In the genomic region with DNA sequence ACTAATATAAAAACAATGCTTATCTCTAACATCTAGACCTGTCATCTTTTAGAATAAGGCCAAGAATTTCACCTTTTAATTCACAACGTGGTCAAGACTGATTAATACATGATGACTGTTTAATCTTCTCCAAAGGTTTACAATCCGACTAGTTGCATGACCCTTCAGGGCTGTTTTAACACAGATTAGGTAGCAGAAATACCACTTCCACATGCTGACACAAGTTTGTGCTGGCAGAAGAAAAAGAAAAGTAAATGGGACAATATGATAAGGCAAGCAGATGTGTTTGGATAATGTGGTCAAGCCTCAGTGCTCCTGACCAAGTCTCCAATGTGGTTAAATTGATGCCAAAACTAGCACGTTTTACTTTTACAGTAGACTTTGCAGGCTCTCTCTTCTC, we compare ENCODE assay signal across 1 cellular context.
TF ChIP-seq lines count a peak whose summit lies in the region.

No MANE protein-coding gene starts in this region.

TF ChIP-seq in HEK293, 187 proteins besides CTCF, POLR2A, EP300 and RAD21 (continued from another document and continues in another):
- TF ChIP-seq MEIS1 (CRISPR knock-in tag; IDR thresholded peaks at IDR 0.05; ENCODE audit: borderline replicate concordance) (no peak), ZSCAN16 (tag by site-specific recombination; IDR thresholded peaks at IDR 0.05) (no peak), ZNF571 (tag by site-specific recombination; IDR thresholded peaks at IDR 0.05) (no peak), ZNF530 (tag by site-specific recombination; IDR thresholded peaks at IDR 0.05; ENCODE audit: low read depth) (no peak), ZNF274 (IDR thresholded peaks at IDR 0.05; ENCODE audit: low read length) (no peak), ZNF274 (tag by site-specific recombination; IDR thresholded peaks at IDR 0.05; ENCODE audit: borderline replicate concordance) (no peak), ZNF747 (tag by site-specific recombination; IDR thresholded peaks at IDR 0.05) (no peak), HOXD13 (CRISPR knock-in tag; IDR thresholded peaks at IDR 0.05; ENCODE audit: borderline replicate concordance) (no peak), ZNF391 (tag by site-specific recombination; IDR thresholded peaks at IDR 0.05; ENCODE audit: borderline replicate concordance, low read depth) (no peak), ZNF521 (tag by site-specific recombination; IDR thresholded peaks at IDR 0.05) (no peak), YY2 (tag by site-specific recombination; IDR thresholded peaks at IDR 0.05) (no peak), ZFP37 (tag by site-specific recombination; IDR thresholded peaks at IDR 0.05) (no peak), ZNF184 (tag by site-specific recombination; IDR thresholded peaks at IDR 0.05) (no peak), ZNF654 (tag by site-specific recombination; IDR thresholded peaks at IDR 0.05; ENCODE audit: low read depth) (no peak), ZNF555 (tag by site-specific recombination; conservative IDR thresholded peaks at IDR 0.05) (no peak), GFI1B (tag by site-specific recombination; IDR thresholded peaks at IDR 0.05) (no peak), ZNF138 (tag by site-specific recombination; IDR thresholded peaks at IDR 0.05; ENCODE audit: borderline replicate concordance) (no peak), ZNF585B (tag by site-specific recombination; IDR thresholded peaks at IDR 0.05) (no peak), ZNF133 (tag by site-specific recombination; IDR thresholded peaks at IDR 0.05) (no peak), ZNF830 (tag by site-specific recombination; IDR thresholded peaks at IDR 0.05; ENCODE audit: low read depth) (no peak), ZNF623 (tag by site-specific recombination; IDR thresholded peaks at IDR 0.05) (no peak), KLF7 (tag by site-specific recombination; IDR thresholded peaks at IDR 0.05; ENCODE audit: borderline replicate concordance) (no peak), REPIN1 (tag by site-specific recombination; IDR thresholded peaks at IDR 0.05; ENCODE audit: low read depth) (no peak), ZNF416 (tag by site-specific recombination; IDR thresholded peaks at IDR 0.05) (no peak), ZNF843 (tag by site-specific recombination; IDR thresholded peaks at IDR 0.05) (peak; percentile 91), HOXA7 (CRISPR knock-in tag; IDR thresholded peaks at IDR 0.05; ENCODE audit: borderline replicate concordance) (no peak), ZFP3 (tag by site-specific recombination; IDR thresholded peaks at IDR 0.05; ENCODE audit: low read depth) (no peak), ZNF2 (tag by site-specific recombination; IDR thresholded peaks at IDR 0.05) (no peak), OVOL3 (tag by site-specific recombination; IDR thresholded peaks at IDR 0.05) (0 out of 2 replicates have a peak, but pooled peaks have one; percentile 58)
- TF ChIP-seq, protein P1, sequence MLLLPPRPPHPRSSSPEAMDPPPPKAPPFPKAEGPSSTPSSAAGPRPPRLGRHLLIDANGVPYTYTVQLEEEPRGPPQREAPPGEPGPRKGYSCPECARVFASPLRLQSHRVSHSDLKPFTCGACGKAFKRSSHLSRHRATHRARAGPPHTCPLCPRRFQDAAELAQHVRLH (tag by site-specific recombination; IDR thresholded peaks at IDR 0.05) = peak; percentile 75; the same call in 1 of the 2 replicates
- TF ChIP-seq, protein P2, sequence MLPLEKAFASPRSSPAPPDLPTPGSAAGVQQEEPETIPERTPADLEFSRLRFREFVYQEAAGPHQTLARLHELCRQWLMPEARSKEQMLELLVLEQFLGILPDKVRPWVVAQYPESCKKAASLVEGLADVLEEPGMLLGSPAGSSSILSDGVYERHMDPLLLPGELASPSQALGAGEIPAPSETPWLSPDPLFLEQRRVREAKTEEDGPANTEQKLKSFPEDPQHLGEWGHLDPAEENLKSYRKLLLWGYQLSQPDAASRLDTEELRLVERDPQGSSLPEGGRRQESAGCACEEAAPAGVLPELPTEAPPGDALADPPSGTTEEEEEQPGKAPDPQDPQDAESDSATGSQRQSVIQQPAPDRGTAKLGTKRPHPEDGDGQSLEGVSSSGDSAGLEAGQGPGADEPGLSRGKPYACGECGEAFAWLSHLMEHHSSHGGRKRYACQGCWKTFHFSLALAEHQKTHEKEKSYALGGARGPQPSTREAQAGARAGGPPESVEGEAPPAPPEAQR (tag by site-specific recombination; IDR thresholded peaks at IDR 0.05) = no peak
- TF ChIP-seq, protein P3, sequence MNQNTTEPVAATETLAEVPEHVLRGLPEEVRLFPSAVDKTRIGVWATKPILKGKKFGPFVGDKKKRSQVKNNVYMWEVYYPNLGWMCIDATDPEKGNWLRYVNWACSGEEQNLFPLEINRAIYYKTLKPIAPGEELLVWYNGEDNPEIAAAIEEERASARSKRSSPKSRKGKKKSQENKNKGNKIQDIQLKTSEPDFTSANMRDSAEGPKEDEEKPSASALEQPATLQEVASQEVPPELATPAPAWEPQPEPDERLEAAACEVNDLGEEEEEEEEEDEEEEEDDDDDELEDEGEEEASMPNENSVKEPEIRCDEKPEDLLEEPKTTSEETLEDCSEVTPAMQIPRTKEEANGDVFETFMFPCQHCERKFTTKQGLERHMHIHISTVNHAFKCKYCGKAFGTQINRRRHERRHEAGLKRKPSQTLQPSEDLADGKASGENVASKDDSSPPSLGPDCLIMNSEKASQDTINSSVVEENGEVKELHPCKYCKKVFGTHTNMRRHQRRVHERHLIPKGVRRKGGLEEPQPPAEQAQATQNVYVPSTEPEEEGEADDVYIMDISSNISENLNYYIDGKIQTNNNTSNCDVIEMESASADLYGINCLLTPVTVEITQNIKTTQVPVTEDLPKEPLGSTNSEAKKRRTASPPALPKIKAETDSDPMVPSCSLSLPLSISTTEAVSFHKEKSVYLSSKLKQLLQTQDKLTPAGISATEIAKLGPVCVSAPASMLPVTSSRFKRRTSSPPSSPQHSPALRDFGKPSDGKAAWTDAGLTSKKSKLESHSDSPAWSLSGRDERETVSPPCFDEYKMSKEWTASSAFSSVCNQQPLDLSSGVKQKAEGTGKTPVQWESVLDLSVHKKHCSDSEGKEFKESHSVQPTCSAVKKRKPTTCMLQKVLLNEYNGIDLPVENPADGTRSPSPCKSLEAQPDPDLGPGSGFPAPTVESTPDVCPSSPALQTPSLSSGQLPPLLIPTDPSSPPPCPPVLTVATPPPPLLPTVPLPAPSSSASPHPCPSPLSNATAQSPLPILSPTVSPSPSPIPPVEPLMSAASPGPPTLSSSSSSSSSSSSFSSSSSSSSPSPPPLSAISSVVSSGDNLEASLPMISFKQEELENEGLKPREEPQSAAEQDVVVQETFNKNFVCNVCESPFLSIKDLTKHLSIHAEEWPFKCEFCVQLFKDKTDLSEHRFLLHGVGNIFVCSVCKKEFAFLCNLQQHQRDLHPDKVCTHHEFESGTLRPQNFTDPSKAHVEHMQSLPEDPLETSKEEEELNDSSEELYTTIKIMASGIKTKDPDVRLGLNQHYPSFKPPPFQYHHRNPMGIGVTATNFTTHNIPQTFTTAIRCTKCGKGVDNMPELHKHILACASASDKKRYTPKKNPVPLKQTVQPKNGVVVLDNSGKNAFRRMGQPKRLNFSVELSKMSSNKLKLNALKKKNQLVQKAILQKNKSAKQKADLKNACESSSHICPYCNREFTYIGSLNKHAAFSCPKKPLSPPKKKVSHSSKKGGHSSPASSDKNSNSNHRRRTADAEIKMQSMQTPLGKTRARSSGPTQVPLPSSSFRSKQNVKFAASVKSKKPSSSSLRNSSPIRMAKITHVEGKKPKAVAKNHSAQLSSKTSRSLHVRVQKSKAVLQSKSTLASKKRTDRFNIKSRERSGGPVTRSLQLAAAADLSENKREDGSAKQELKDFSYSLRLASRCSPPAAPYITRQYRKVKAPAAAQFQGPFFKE (tag by site-specific recombination; IDR thresholded peaks at IDR 0.05; ENCODE audit: borderline replicate concordance) = no peak
- TF ChIP-seq, protein P4, sequence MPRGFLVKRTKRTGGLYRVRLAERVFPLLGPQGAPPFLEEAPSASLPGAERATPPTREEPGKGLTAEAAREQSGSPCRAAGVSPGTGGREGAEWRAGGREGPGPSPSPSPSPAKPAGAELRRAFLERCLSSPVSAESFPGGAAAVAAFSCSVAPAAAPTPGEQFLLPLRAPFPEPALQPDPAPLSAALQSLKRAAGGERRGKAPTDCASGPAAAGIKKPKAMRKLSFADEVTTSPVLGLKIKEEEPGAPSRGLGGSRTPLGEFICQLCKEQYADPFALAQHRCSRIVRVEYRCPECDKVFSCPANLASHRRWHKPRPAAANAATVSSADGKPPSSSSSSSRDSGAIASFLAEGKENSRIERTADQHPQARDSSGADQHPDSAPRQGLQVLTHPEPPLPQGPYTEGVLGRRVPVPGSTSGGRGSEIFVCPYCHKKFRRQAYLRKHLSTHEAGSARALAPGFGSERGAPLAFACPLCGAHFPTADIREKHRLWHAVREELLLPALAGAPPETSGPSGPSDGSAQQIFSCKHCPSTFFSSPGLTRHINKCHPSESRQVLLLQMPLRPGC (tag by site-specific recombination; IDR thresholded peaks at IDR 0.05) = no peak
- TF ChIP-seq, protein P5, sequence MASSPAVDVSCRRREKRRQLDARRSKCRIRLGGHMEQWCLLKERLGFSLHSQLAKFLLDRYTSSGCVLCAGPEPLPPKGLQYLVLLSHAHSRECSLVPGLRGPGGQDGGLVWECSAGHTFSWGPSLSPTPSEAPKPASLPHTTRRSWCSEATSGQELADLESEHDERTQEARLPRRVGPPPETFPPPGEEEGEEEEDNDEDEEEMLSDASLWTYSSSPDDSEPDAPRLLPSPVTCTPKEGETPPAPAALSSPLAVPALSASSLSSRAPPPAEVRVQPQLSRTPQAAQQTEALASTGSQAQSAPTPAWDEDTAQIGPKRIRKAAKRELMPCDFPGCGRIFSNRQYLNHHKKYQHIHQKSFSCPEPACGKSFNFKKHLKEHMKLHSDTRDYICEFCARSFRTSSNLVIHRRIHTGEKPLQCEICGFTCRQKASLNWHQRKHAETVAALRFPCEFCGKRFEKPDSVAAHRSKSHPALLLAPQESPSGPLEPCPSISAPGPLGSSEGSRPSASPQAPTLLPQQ (tag by site-specific recombination; IDR thresholded peaks at IDR 0.05) = 0 out of 2 replicates have a peak, but pooled peaks have one; percentile 39
- TF ChIP-seq, protein P6, sequence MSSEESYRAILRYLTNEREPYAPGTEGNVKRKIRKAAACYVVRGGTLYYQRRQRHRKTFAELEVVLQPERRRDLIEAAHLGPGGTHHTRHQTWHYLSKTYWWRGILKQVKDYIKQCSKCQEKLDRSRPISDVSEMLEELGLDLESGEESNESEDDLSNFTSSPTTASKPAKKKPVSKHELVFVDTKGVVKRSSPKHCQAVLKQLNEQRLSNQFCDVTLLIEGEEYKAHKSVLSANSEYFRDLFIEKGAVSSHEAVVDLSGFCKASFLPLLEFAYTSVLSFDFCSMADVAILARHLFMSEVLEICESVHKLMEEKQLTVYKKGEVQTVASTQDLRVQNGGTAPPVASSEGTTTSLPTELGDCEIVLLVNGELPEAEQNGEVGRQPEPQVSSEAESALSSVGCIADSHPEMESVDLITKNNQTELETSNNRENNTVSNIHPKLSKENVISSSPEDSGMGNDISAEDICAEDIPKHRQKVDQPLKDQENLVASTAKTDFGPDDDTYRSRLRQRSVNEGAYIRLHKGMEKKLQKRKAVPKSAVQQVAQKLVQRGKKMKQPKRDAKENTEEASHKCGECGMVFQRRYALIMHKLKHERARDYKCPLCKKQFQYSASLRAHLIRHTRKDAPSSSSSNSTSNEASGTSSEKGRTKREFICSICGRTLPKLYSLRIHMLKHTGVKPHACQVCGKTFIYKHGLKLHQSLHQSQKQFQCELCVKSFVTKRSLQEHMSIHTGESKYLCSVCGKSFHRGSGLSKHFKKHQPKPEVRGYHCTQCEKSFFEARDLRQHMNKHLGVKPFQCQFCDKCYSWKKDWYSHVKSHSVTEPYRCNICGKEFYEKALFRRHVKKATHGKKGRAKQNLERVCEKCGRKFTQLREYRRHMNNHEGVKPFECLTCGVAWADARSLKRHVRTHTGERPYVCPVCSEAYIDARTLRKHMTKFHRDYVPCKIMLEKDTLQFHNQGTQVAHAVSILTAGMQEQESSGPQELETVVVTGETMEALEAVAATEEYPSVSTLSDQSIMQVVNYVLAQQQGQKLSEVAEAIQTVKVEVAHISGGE (tag by site-specific recombination; conservative IDR thresholded peaks at IDR 0.05; ENCODE audit: low read depth) = no peak
- TF ChIP-seq, protein P7, sequence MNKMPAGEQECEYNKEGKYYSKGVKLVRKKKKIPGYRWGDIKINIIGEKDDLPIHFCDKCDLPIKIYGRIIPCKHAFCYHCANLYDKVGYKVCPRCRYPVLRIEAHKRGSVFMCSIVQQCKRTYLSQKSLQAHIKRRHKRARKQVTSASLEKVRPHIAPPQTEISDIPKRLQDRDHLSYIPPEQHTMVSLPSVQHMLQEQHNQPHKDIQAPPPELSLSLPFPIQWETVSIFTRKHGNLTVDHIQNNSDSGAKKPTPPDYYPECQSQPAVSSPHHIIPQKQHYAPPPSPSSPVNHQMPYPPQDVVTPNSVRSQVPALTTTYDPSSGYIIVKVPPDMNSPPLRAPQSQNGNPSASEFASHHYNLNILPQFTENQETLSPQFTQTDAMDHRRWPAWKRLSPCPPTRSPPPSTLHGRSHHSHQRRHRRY (tag by site-specific recombination; IDR thresholded peaks at IDR 0.05) = no peak
- TF ChIP-seq, protein P8, sequence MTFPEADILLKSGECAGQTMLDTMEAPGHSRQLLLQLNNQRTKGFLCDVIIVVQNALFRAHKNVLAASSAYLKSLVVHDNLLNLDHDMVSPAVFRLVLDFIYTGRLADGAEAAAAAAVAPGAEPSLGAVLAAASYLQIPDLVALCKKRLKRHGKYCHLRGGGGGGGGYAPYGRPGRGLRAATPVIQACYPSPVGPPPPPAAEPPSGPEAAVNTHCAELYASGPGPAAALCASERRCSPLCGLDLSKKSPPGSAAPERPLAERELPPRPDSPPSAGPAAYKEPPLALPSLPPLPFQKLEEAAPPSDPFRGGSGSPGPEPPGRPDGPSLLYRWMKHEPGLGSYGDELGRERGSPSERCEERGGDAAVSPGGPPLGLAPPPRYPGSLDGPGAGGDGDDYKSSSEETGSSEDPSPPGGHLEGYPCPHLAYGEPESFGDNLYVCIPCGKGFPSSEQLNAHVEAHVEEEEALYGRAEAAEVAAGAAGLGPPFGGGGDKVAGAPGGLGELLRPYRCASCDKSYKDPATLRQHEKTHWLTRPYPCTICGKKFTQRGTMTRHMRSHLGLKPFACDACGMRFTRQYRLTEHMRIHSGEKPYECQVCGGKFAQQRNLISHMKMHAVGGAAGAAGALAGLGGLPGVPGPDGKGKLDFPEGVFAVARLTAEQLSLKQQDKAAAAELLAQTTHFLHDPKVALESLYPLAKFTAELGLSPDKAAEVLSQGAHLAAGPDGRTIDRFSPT (tag by site-specific recombination; IDR thresholded peaks at IDR 0.05) = no peak
- TF ChIP-seq, protein P9, sequence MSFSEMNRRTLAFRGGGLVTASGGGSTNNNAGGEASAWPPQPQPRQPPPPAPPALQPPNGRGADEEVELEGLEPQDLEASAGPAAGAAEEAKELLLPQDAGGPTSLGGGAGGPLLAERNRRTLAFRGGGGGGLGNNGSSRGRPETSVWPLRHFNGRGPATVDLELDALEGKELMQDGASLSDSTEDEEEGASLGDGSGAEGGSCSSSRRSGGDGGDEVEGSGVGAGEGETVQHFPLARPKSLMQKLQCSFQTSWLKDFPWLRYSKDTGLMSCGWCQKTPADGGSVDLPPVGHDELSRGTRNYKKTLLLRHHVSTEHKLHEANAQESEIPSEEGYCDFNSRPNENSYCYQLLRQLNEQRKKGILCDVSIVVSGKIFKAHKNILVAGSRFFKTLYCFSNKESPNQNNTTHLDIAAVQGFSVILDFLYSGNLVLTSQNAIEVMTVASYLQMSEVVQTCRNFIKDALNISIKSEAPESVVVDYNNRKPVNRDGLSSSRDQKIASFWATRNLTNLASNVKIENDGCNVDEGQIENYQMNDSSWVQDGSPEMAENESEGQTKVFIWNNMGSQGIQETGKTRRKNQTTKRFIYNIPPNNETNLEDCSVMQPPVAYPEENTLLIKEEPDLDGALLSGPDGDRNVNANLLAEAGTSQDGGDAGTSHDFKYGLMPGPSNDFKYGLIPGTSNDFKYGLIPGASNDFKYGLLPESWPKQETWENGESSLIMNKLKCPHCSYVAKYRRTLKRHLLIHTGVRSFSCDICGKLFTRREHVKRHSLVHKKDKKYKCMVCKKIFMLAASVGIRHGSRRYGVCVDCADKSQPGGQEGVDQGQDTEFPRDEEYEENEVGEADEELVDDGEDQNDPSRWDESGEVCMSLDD (tag by site-specific recombination; IDR thresholded peaks at IDR 0.05) = no peak
